In genomic region chrX:34586507-34586906, GRCh38 we compare ENCODE assay signal across 23 cellular contexts.
DNase-seq lines count a peak whose midpoint lies in the region; ATAC-seq, FAIRE-seq and TF ChIP-seq lines count a peak whose summit lies in the region.
"Had no signal": no experiment of that assay in that cellular context is flagged by ENCODE, and none has a peak within 500 bp of the region (broad histone marks: within the 10 kb centered on the region; RNA-seq: fewer than 3 reads in every experiment).

No MANE protein-coding gene starts in this region.

- no peak for DNase-seq in Calu3
- no peak for DNase-seq in IMR-90
- DNase-seq in GM12878 (ENCODE audit: low read depth, low spot score): no peak
- DNase-seq in kidney: no peak
- DNase-seq in stimulated activated CD4-positive, alpha-beta T cell treated with anti-CD3 and anti-CD28 coated beads, Interleukin-4, amount 100 ng/mL, for 1 hour: no peak
- no peak for DNase-seq in HUDEP-2 (lab: John Stamatoyannopoulos, UW; ENCODE audit: unreplicated experiment in 76 of 76)
- DNase-seq: ACHN; AML-193; BE2C; CD4-positive, alpha-beta T cell; CD8-positive, alpha-beta memory T cell; DMS53; DMS79 treated with DMSO at 0.1 percent for 48 hours; GF-D8; GOT3 had no signal

- peaks cover 24% of the 10 kb centered on the region for H3K4me1 Mint-ChIP-seq in Calu3 (ENCODE audit: low read depth, unreplicated experiment)
- H3K4me1 Mint-ChIP-seq: CD14-positive monocyte; CD8-positive, alpha-beta memory T cell had no signal

- H3K27ac Mint-ChIP-seq in Calu3 (ENCODE audit: unreplicated experiment): peak overlapping the region; percentile 72
- H3K27ac Mint-ChIP-seq: CD14-positive monocyte; CD4-positive, alpha-beta T cell; CD8-positive, alpha-beta memory T cell had no signal

- no peak overlapping the region for H2AK5ac ChIP-seq in IMR-90 (ENCODE audit: low read depth, low read length)

- no peaks in the 10 kb centered on the region for H3K79me1 ChIP-seq in IMR-90 (ENCODE audit: low read depth in 1 of 2, low read length in 2 of 2)

- H3K56ac ChIP-seq in IMR-90 (ENCODE audit: extremely low read depth, insufficient read depth, low read length): no peak overlapping the region

- H2AK9ac ChIP-seq in IMR-90 (replicated peaks; ENCODE audit: low read depth, low read length, poor library complexity): no peak overlapping the region

- H2BK15ac ChIP-seq in IMR-90 (ENCODE audit: low read depth, low read length): no peak overlapping the region

- no peaks in the 10 kb centered on the region for H3K4me1 ChIP-seq in IMR-90 (ENCODE audit: control insufficient read depth, insufficient read depth, low read length)
- H3K4me1 ChIP-seq in GM12878 (ENCODE audit: control insufficient read depth, insufficient read depth, low read length): no peaks in the 10 kb centered on the region
- no peaks in the 10 kb centered on the region for H3K4me1 ChIP-seq in kidney (ENCODE audit: control insufficient read depth in 1 of 2, insufficient read depth in 1 of 2, low read depth in 1 of 2, low read length in 2 of 2)
- H3K4me1 ChIP-seq: BE2C, HAP-1 had no signal

- H3K4me3 ChIP-seq in IMR-90 (ENCODE audit: insufficient read depth, low read depth, low read length): no peak overlapping the region
- H3K4me3 ChIP-seq in GM12878: no peak overlapping the region
- H3K4me3 ChIP-seq in kidney (ENCODE audit: low read length in 2 of 2): no peak overlapping the region
- H3K4me3 ChIP-seq: BLaER1 treated with 17β-estradiol and CSF1 and Interleukin-3, amounts not matched to agents 10 nM and 100 nM; HAP-1 had no signal

- POLR2A ChIA-PET in IMR-90 (lab: Charles Lee; ENCODE audit: unreplicated experiment): no interaction called here
- POLR2A ChIA-PET in GM12878 (lab: Charles Lee): no interaction called here

- CTCF ChIA-PET in Calu3 (lab: Charles Lee): no interaction called here
- CTCF ChIA-PET in IMR-90 (lab: Yijun Ruan, JAX): interaction anchor here (0.6 kb wide), 1 partner anchor 1481 kb away, joined by 9 read pairs; no protein-coding TSS in a partner anchor
- CTCF ChIA-PET in GM12878 (lab: Yijun Ruan, JAX): no interaction called here

- H3K9me3 Mint-ChIP-seq in Calu3 (ENCODE audit: low read depth, unreplicated experiment): no peaks in the 10 kb centered on the region

- H3K27ac ChIP-seq in IMR-90 (ENCODE audit: insufficient read depth, low read length) (no peak overlapping the region), GM12878 (ENCODE audit: control insufficient read depth, insufficient read depth) (no peak overlapping the region), kidney (ENCODE audit: low read depth in 2 of 2, low read length in 2 of 2) (no peak overlapping the region)

- H3K36me3 ChIP-seq in IMR-90 (ENCODE audit: control insufficient read depth, insufficient read depth, low read length): no peaks in the 10 kb centered on the region
- H3K36me3 ChIP-seq in GM12878 (ENCODE audit: control insufficient read depth in 2 of 2, insufficient read depth in 2 of 2, low read length in 1 of 2): no peaks in the 10 kb centered on the region
- no peaks in the 10 kb centered on the region for H3K36me3 ChIP-seq in kidney (ENCODE audit: control insufficient read depth in 1 of 2, insufficient read depth in 2 of 2, low read length in 2 of 2)
- H3K36me3 ChIP-seq: BE2C; BLaER1 treated with 17β-estradiol and CSF1 and Interleukin-3, amounts not matched to agents 10 nM and 100 nM; HAP-1 had no signal

- RAD21 ChIA-PET in GM12878 (lab: Charles Lee; ENCODE audit: unreplicated experiment): no interaction called here

- no peak overlapping the region for H4K5ac ChIP-seq in IMR-90 (ENCODE audit: low read depth, low read length)

- no CpG with 5 or more reads among the region's 2 CpGs for WGBS in IMR-90 (ENCODE audit: extremely low coverage in 2 of 2, insufficient read length in 1 of 2), 2 experiments
- WGBS in GM12878 (ENCODE audit: insufficient coverage, insufficient replicate concordance, low lambda C conversion rate, missing lambda C conversion rate): 47% methylated on average over 2 of the region's 2 CpGs

- no peaks in the 10 kb centered on the region for H3K79me2 ChIP-seq in GM12878 (ENCODE audit: control insufficient read depth, insufficient read depth, low read length)

- H3K9ac ChIP-seq in IMR-90 (ENCODE audit: low read depth, low read length) (no peak overlapping the region), GM12878 (ENCODE audit: control insufficient read depth, insufficient read depth, low read length) (no peak overlapping the region), kidney (ENCODE audit: low read length in 2 of 2) (no peak overlapping the region)
- H3K9ac ChIP-seq: BLaER1 treated with 17β-estradiol and CSF1 and Interleukin-3, amounts not matched to agents 10 nM and 100 nM had no signal

- no peak overlapping the region for H3K4ac ChIP-seq in IMR-90 (ENCODE audit: low read depth, low read length)

- H3K18ac ChIP-seq in IMR-90 (ENCODE audit: low read depth, low read length): no peak overlapping the region

- peak; percentile 7 for FAIRE-seq in GM12878 (lab: Jason Lieb, UNC)
- peak; percentile 8 for FAIRE-seq in kidney (lab: Jason Lieb, UNC)
- FAIRE-seq: GM12892, GM19239, H54 had no signal

- ATAC-seq in IMR-90 (ENCODE audit: low read depth) (no peak), GM12878 (no peak), GM19328 (IDR thresholded peaks at IDR 0.05; ENCODE audit: unreplicated experiment) (no peak), HG02678 (IDR thresholded peaks at IDR 0.05; ENCODE audit: unreplicated experiment) (no peak)

- H2BK120ac ChIP-seq in IMR-90 (ENCODE audit: low read depth, low read length): no peak overlapping the region

- H3K4me3 Mint-ChIP-seq in Calu3 (ENCODE audit: low read depth, unreplicated experiment): no peak overlapping the region
- H3K4me3 Mint-ChIP-seq: CD14-positive monocyte; CD4-positive, alpha-beta T cell; CD8-positive, alpha-beta memory T cell had no signal

- H3K23ac ChIP-seq in IMR-90 (ENCODE audit: low read depth, low read length): no peak overlapping the region

- dilution Hi-C loops in IMR-90 (cut with HindIII; ENCODE audit: low sequenced_read_pairs, unreplicated experiment): no loop called here

- H3K27me3 ChIP-seq in IMR-90 (ENCODE audit: control insufficient read depth, insufficient read depth, low read length) (no peaks in the 10 kb centered on the region), GM12878 (replicated peaks in 1 of 2; ENCODE audit: control insufficient read depth in 2 of 2, insufficient read depth in 2 of 2, low read length in 1 of 2) (no peaks in the 10 kb centered on the region)
- H3K27me3 ChIP-seq: BE2C had no signal

- H3K27me3 Mint-ChIP-seq in Calu3 (ENCODE audit: unreplicated experiment): no peaks in the 10 kb centered on the region
- H3K27me3 Mint-ChIP-seq: CD4-positive, alpha-beta T cell; CD8-positive, alpha-beta memory T cell had no signal

- peaks cover 5% of the 10 kb centered on the region for H3K36me3 Mint-ChIP-seq in Calu3 (ENCODE audit: insufficient read depth, unreplicated experiment)
- H3K36me3 Mint-ChIP-seq: CD14-positive monocyte; CD8-positive, alpha-beta memory T cell had no signal

- TF ChIP-seq RAD21 in IMR-90 (IDR thresholded peaks at IDR 0.05; ENCODE audit: low read length) (no peak), GM12878 (IDR thresholded peaks at IDR 0.05; ENCODE audit: insufficient read depth, low read depth, low read length) (no peak)

- TF ChIP-seq EP300 in GM12878 (IDR thresholded peaks at IDR 0.05; ENCODE audit: borderline replicate concordance in 1 of 2, control insufficient read depth in 1 of 2, low read depth in 2 of 2, low read length in 2 of 2): no peak

- SMC1A ChIA-PET in GM12878 (lab: Charles Lee; ENCODE audit: uncharacterized antibody, unreplicated experiment): no interaction called here

- in situ Hi-C loops in IMR-90 (cut with MboI; ENCODE audit: low sequenced_read_pairs): no loop called here
- in situ Hi-C loops in GM12878 (cut with MboI): no loop called here

- H3K9me3 ChIP-seq in IMR-90 (ENCODE audit: control insufficient read depth, insufficient read depth, low read length) (no peaks in the 10 kb centered on the region), GM12878 (replicated peaks; ENCODE audit: control insufficient read depth, insufficient read depth, low read length) (no peaks in the 10 kb centered on the region), kidney (ENCODE audit: control insufficient read depth in 1 of 2, low read length in 2 of 2) (peaks cover 0 to 5% of the 10 kb centered on the region in 2 donors)
- H3K9me3 ChIP-seq: BE2C had no signal

- TF ChIP-seq CTCF in Calu3 (IDR thresholded peaks at IDR 0.05; ENCODE audit: unreplicated experiment) (no peak), IMR-90 (conservative IDR thresholded peaks at IDR 0.05; ENCODE audit: low read depth, low read length) (no peak), GM12878 (IDR thresholded peaks at IDR 0.05 in 2 of 3, conservative IDR thresholded peaks at IDR 0.05 in 1 of 3; ENCODE audit: control insufficient read depth in 2 of 3, extremely low read depth in 1 of 3, insufficient read depth in 1 of 3, low read depth in 3 of 3, low read length in 3 of 3) (no peak), kidney (IDR thresholded peaks at IDR 0.05; ENCODE audit: borderline replicate concordance, extremely low read depth, insufficient read depth) (no peak)

- H4K91ac ChIP-seq in IMR-90 (ENCODE audit: insufficient read depth, low read depth, low read length): no peak overlapping the region

- no peak overlapping the region for H2BK5ac ChIP-seq in IMR-90 (ENCODE audit: low read depth, low read length, poor library complexity, severe bottlenecking)

- H3K4me2 ChIP-seq in IMR-90 (ENCODE audit: low read depth, low read length) (no peak overlapping the region), GM12878 (ENCODE audit: control insufficient read depth, insufficient read depth) (no peak overlapping the region)

- intact Hi-C loops in Calu3 (cut with micrococcal nuclease; ENCODE audit: unreplicated experiment): loop anchor here (5.0 kb wide), 1 partner anchor 56 kb away; no protein-coding TSS in a partner anchor
- intact Hi-C loops in IMR-90 (cut with micrococcal nuclease): no loop called here
- intact Hi-C loops in GM12878 (cut with micrococcal nuclease; ENCODE audit: unreplicated experiment): no loop called here
- intact Hi-C loops in kidney (cut with DNase I): no loop called here

- no peak overlapping the region for H4K8ac ChIP-seq in IMR-90 (ENCODE audit: low read depth in 2 of 2, low read length in 2 of 2)

- no TSS peak for BruUV-seq in Calu3 (replicated peaks; lab: Mats Ljungman, UMichigan)
- BruUV-seq in IMR-90 (replicated peaks; lab: Mats Ljungman, UMichigan): no TSS peak
- no TSS peak for BruUV-seq in GM12878 (replicated peaks; lab: Mats Ljungman, UMichigan)

- H2AFZ ChIP-seq in IMR-90 (replicated peaks; ENCODE audit: low read length, poor library complexity): no peak overlapping the region
- H2AFZ ChIP-seq in GM12878 (ENCODE audit: control insufficient read depth, low read depth, low read length): no peak overlapping the region

- no peak overlapping the region for H2BK20ac ChIP-seq in IMR-90 (ENCODE audit: low read depth, low read length)

- H3K14ac ChIP-seq in IMR-90 (replicated peaks; ENCODE audit: low read depth, low read length): no peak overlapping the region

- TF ChIP-seq POLR2A in IMR-90 (IDR thresholded peaks at IDR 0.05; ENCODE audit: low read depth, low read length) (no peak), GM12878 (IDR thresholded peaks at IDR 0.05; ENCODE audit: low read depth, low read length) (no peak)

- H4K20me1 ChIP-seq in IMR-90 (ENCODE audit: insufficient read depth, low read length): no peaks in the 10 kb centered on the region
- H4K20me1 ChIP-seq in GM12878 (ENCODE audit: control insufficient read depth, insufficient read depth): no peaks in the 10 kb centered on the region
- H4K20me1 ChIP-seq: BLaER1 treated with 17β-estradiol and CSF1 and Interleukin-3, amounts not matched to agents 10 nM and 100 nM had no signal

- H3K9me1 ChIP-seq in IMR-90 (ENCODE audit: insufficient read depth, low read length): no peaks in the 10 kb centered on the region
